ENCODE assay signal across 8 cellular contexts in the genomic region with DNA sequence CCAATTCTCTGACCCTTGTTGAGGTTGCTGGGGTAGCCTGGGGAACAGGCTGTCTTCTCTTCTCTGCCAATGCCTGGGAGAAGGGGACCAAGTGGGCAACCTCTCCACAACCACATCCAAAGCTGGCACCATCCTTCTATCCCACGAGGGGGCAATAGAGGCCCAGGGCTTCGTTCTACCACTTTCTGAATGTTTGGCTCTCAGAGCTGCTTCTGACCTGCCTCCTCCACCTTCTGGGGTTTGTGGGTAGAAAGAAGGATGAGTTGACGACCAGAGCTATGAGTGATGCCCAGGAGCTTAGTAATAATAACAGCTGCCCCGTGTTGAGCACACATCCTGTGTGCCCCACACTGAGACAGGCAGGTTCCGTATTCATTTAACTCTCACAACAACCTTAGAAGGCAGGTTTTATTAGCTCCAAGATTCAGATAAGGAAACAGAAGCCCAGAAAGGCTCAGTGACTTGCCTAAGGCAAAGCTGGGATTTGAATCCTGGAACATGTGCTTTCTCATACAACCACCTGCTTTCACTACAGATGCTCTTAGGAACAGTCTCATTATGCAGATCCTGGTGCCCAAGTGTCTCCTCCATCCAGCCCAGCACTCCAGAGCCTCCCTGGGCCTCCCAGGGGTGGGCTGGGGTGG. TPM values are rescaled to one million over a fixed set of nuclear protein-coding genes. Genes with fewer than 3 reads are reported as not detected.
A peak's percentile ranks its signal among the peaks of the same experiment; 100 is the strongest.
DNase-seq lines count a peak whose midpoint lies in the region; ATAC-seq and TF ChIP-seq lines count a peak whose summit lies in the region.

No MANE protein-coding gene starts in this region.

- H3K4me1 ChIP-seq in BLaER1 (peaks cover 70% of the 10 kb centered on the region), IMR-90 (ENCODE audit: control insufficient read depth, insufficient read depth, low read length) (no peaks in the 10 kb centered on the region)

- DNase-seq in IMR-90 (peak; percentile 75), iPS-NIHi11 (ENCODE audit: low spot score) (peak; percentile 75)
- peak; percentile 56 for DNase-seq in activated naive CD8-positive, alpha-beta T cell treated with anti-CD3 and anti-CD28 coated beads, Interleukin-2, amount 10 ng/mL, durations not matched to agents 7 days and 5 days
- DNase-seq in stimulated activated CD4-positive, alpha-beta T cell treated with anti-CD3 and anti-CD28 coated beads, Interleukin-4, amount 100 ng/mL, for 1 hour, result peak; percentile 62

- H3K36me3 Mint-ChIP-seq in activated naive CD8-positive, alpha-beta T cell treated with anti-CD3 and anti-CD28 coated beads, Interleukin-2, amount 10 ng/mL, durations not matched to agents 7 days and 5 days, result peaks cover 24% of the 10 kb centered on the region

- peak overlapping the region; percentile 60 for H3K4me2 ChIP-seq in BLaER1
- H3K4me2 ChIP-seq in IMR-90 (ENCODE audit: low read depth, low read length), result no peak overlapping the region

- H3K4me3 ChIP-seq in BLaER1, result no peak overlapping the region
- no peak overlapping the region for H3K4me3 ChIP-seq in IMR-90 (ENCODE audit: insufficient read depth, low read depth, low read length)

- no peak overlapping the region for H2AK5ac ChIP-seq in IMR-90 (ENCODE audit: low read depth, low read length)

- H3K27ac Mint-ChIP-seq in activated naive CD8-positive, alpha-beta T cell treated with anti-CD3 and anti-CD28 coated beads, Interleukin-2, amount 10 ng/mL, durations not matched to agents 7 days and 5 days, result peak overlapping the region; percentile 76

- TF ChIP-seq POLR2A in IMR-90 (IDR thresholded peaks at IDR 0.05; ENCODE audit: low read depth, low read length), result peak; percentile 42; the same call in 1 of the 2 replicates

- ATAC-seq in GM18870 (IDR thresholded peaks at IDR 0.05; ENCODE audit: unreplicated experiment) (peak; percentile 63), IMR-90 (ENCODE audit: low read depth) (peak; percentile 90), SK-N-SH treated with all-trans-retinoic acid at 6 μM for 48 hours (peak; percentile 80), HG03159 (IDR thresholded peaks at IDR 0.05; ENCODE audit: unreplicated experiment) (no peak)
- peak; percentile 91 for ATAC-seq in activated naive CD8-positive, alpha-beta T cell treated with anti-CD3 and anti-CD28 coated beads, Interleukin-2, amount 10 ng/mL, durations not matched to agents 7 days and 5 days (ENCODE audit: low read depth)

- BruUV-seq in IMR-90 (replicated peaks; lab: Mats Ljungman, UMichigan), result no TSS peak

- no peak overlapping the region for H3K18ac ChIP-seq in IMR-90 (ENCODE audit: low read depth, low read length)

- H3K14ac ChIP-seq in IMR-90 (replicated peaks; ENCODE audit: low read depth, low read length), result no peak overlapping the region

- no peaks in the 10 kb centered on the region for H3K79me1 ChIP-seq in IMR-90 (ENCODE audit: low read depth in 1 of 2, low read length in 2 of 2)

- POLR2A ChIA-PET in IMR-90 (lab: Charles Lee; ENCODE audit: unreplicated experiment), result interaction anchor here (0.9 kb wide), 1 partner anchor 35 kb away, joined by 3 read pairs; a partner anchor contains a TSS
- POLR2A ChIA-PET in activated naive CD8-positive, alpha-beta T cell treated with anti-CD3 and anti-CD28 coated beads, Interleukin-2, amount 10 ng/mL, durations not matched to agents 7 days and 5 days (lab: Charles Lee), result interaction anchor here (0.6 to 25.9 kb wide), 12 partner anchors 9 to 315 kb away, joined by 3 to 2283 read pairs (median 5); a partner anchor contains a TSS

- no peaks in the 10 kb centered on the region for H3K9me1 ChIP-seq in IMR-90 (ENCODE audit: insufficient read depth, low read length)

- H4K91ac ChIP-seq in IMR-90 (ENCODE audit: insufficient read depth, low read depth, low read length), result no peak overlapping the region

- H4K5ac ChIP-seq in IMR-90 (ENCODE audit: low read depth, low read length), result no peak overlapping the region

- H3K27me3 ChIP-seq in BLaER1 (no peaks in the 10 kb centered on the region), IMR-90 (ENCODE audit: control insufficient read depth, insufficient read depth, low read length) (no peaks in the 10 kb centered on the region)

- peak overlapping the region; percentile 67 for H3K27ac ChIP-seq in BLaER1
- no peak overlapping the region for H3K27ac ChIP-seq in IMR-90 (ENCODE audit: insufficient read depth, low read length)

- H2BK5ac ChIP-seq in IMR-90 (ENCODE audit: low read depth, low read length, poor library complexity, severe bottlenecking), result no peak overlapping the region

- intact Hi-C loops in IMR-90 (cut with micrococcal nuclease), result loop anchor here (1.0 to 2.0 kb wide), 3 partner anchors 35 to 130 kb away; a partner anchor contains a TSS

- dilution Hi-C loops in IMR-90 (cut with HindIII; ENCODE audit: low sequenced_read_pairs, unreplicated experiment), result no loop called here

- no peak overlapping the region for H2BK15ac ChIP-seq in IMR-90 (ENCODE audit: low read depth, low read length)

- H2BK120ac ChIP-seq in IMR-90 (ENCODE audit: low read depth, low read length), result no peak overlapping the region

- H3K9me3 Mint-ChIP-seq in activated naive CD8-positive, alpha-beta T cell treated with anti-CD3 and anti-CD28 coated beads, Interleukin-2, amount 10 ng/mL, durations not matched to agents 7 days and 5 days, result no peaks in the 10 kb centered on the region

- CTCF ChIA-PET in IMR-90 (lab: Yijun Ruan, JAX), result interaction anchor here (0.6 to 1.7 kb wide), 14 partner anchors 19 to 130 kb away, joined by 3 to 21 read pairs (median 4); a partner anchor contains a TSS

- H4K20me1 ChIP-seq in BLaER1, result no peaks in the 10 kb centered on the region
- H4K20me1 ChIP-seq in IMR-90 (ENCODE audit: insufficient read depth, low read length), result no peaks in the 10 kb centered on the region

- H3K9me3 ChIP-seq in BLaER1 (no peaks in the 10 kb centered on the region), IMR-90 (ENCODE audit: control insufficient read depth, insufficient read depth, low read length) (no peaks in the 10 kb centered on the region)

- no peak overlapping the region for H3K56ac ChIP-seq in IMR-90 (ENCODE audit: extremely low read depth, insufficient read depth, low read length)

- no peak overlapping the region for H2BK20ac ChIP-seq in IMR-90 (ENCODE audit: low read depth, low read length)

- in situ Hi-C loops in IMR-90 (cut with MboI; ENCODE audit: low sequenced_read_pairs), result loop anchor here (5.0 kb wide), 2 partner anchors 100 to 130 kb away; a partner anchor contains a TSS

- H4K8ac ChIP-seq in IMR-90 (ENCODE audit: low read depth in 2 of 2, low read length in 2 of 2), result no peak overlapping the region

- 83% methylated on average over 1 of the region's 5 CpGs; no CpG with 5 or more reads in 1 of the 2 experiments for WGBS in IMR-90 (ENCODE audit: extremely low coverage in 2 of 2, insufficient read length in 1 of 2), 2 experiments

- H3K23ac ChIP-seq in IMR-90 (ENCODE audit: low read depth, low read length), result no peak overlapping the region

- H3K4me3 Mint-ChIP-seq in activated naive CD8-positive, alpha-beta T cell treated with anti-CD3 and anti-CD28 coated beads, Interleukin-2, amount 10 ng/mL, durations not matched to agents 7 days and 5 days, result peak overlapping the region; percentile 37

- H3K36me3 ChIP-seq in BLaER1 (peaks cover 61% of the 10 kb centered on the region), IMR-90 (ENCODE audit: control insufficient read depth, insufficient read depth, low read length) (peaks cover 3% of the 10 kb centered on the region; the same call in 1 of the 2 replicates)

- peak; percentile 88 for TF ChIP-seq CTCF in IMR-90 (conservative IDR thresholded peaks at IDR 0.05; ENCODE audit: low read depth, low read length)

- H3K9ac ChIP-seq in BLaER1 (peak overlapping the region; percentile 12; the same call in 1 of the 2 replicates), IMR-90 (ENCODE audit: low read depth, low read length) (no peak overlapping the region)

- no peak overlapping the region for H3K4ac ChIP-seq in IMR-90 (ENCODE audit: low read depth, low read length)

- peaks cover 12% of the 10 kb centered on the region for H3K4me1 Mint-ChIP-seq in activated naive CD8-positive, alpha-beta T cell treated with anti-CD3 and anti-CD28 coated beads, Interleukin-2, amount 10 ng/mL, durations not matched to agents 7 days and 5 days

- peak overlapping the region; percentile 86 for H2AFZ ChIP-seq in IMR-90 (replicated peaks; ENCODE audit: low read length, poor library complexity)

- peak; percentile 96 for TF ChIP-seq RAD21 in IMR-90 (IDR thresholded peaks at IDR 0.05; ENCODE audit: low read length)

- peak overlapping the region; percentile 89 for H2AK9ac ChIP-seq in IMR-90 (replicated peaks; ENCODE audit: low read depth, low read length, poor library complexity)

- peaks cover 1% of the 10 kb centered on the region for H3K27me3 Mint-ChIP-seq in activated naive CD8-positive, alpha-beta T cell treated with anti-CD3 and anti-CD28 coated beads, Interleukin-2, amount 10 ng/mL, durations not matched to agents 7 days and 5 days

TF ChIP-seq in IMR-90, 13 proteins besides CTCF, POLR2A, EP300 and RAD21:
- peak; percentile 97 for TF ChIP-seq SMC3 (IDR thresholded peaks at IDR 0.05; ENCODE audit: low read depth, low read length)
- TF ChIP-seq CHD1 (IDR thresholded peaks at IDR 0.05; ENCODE audit: low read depth, low read length), result no peak

TF ChIP-seq in SK-N-SH treated with all-trans-retinoic acid at 6 μM for 48 hours, 23 proteins besides CTCF, POLR2A, EP300 and RAD21 (continues in another document):
- TF ChIP-seq ESRRG (CRISPR knock-in tag; IDR thresholded peaks at IDR 0.05), result no peak
- no peak for TF ChIP-seq RARB (CRISPR knock-in tag; IDR thresholded peaks at IDR 0.05)
- no peak for TF ChIP-seq ARNTL (CRISPR knock-in tag; IDR thresholded peaks at IDR 0.05; ENCODE audit: borderline replicate concordance, low read depth)
- TF ChIP-seq ZFP3 (CRISPR knock-in tag; IDR thresholded peaks at IDR 0.05), result no peak

RNA-seq across cellular contexts. Expression of a gene that starts 11.1 kb away (rescaled TPM):
- total RNA-seq in IMR-90 (2012; rRNA removed), result 0.56 and 0.90 TPM in 2 replicates
- 1.2 and 1.6 TPM in 2 replicates for polyA plus RNA-seq in IMR-90 (2012; rRNA removed)
- 0.18 and 0.74 TPM in 2 replicates for polyA plus RNA-seq in IMR-90 (2012; cell fraction: cytosol; rRNA removed)
- 9.6 and 10.6 TPM in 2 replicates for polyA plus RNA-seq in IMR-90 (2012; cell fraction: nucleus; rRNA removed; ENCODE audit: low replicate concordance)
- total RNA-seq in activated naive CD8-positive, alpha-beta T cell treated with anti-CD3 and anti-CD28 coated beads, Interleukin-2, amount 10 ng/mL, durations not matched to agents 7 days and 5 days, result 10 to 100 TPM; 70.6 to 77.7 TPM

RNA-seq across cellular contexts. Expression of a gene that starts 34.5 kb away (rescaled TPM):
- total RNA-seq in IMR-90 (2012; rRNA removed), result 51.6 and 83.6 TPM in 2 replicates
- polyA plus RNA-seq in IMR-90 (2012; rRNA removed), result 97.3 and 129 TPM in 2 replicates
- 64.1 and 109 TPM in 2 replicates for polyA plus RNA-seq in IMR-90 (2012; cell fraction: cytosol; rRNA removed)
- polyA plus RNA-seq in IMR-90 (2012; cell fraction: nucleus; rRNA removed; ENCODE audit: low replicate concordance), result 30.0 and 85.6 TPM in 2 replicates
- total RNA-seq in activated naive CD8-positive, alpha-beta T cell treated with anti-CD3 and anti-CD28 coated beads, Interleukin-2, amount 10 ng/mL, durations not matched to agents 7 days and 5 days, result 10 to 100 TPM; 66.4 to 70.2 TPM

RNA-seq across cellular contexts. Expression of a gene that starts 36.8 kb away (rescaled TPM):
- total RNA-seq in IMR-90 (2012; rRNA removed), result not detected in 2 replicates
- not detected in 2 replicates for polyA plus RNA-seq in IMR-90 (2012; rRNA removed)
- 0.03 TPM in 1 of 2 replicates, not detected in the other for polyA plus RNA-seq in IMR-90 (2012; cell fraction: cytosol; rRNA removed)
- polyA plus RNA-seq in IMR-90 (2012; cell fraction: nucleus; rRNA removed; ENCODE audit: low replicate concordance), result 0.02 TPM in 1 of 2 replicates, not detected in the other
- not detected for total RNA-seq in activated naive CD8-positive, alpha-beta T cell treated with anti-CD3 and anti-CD28 coated beads, Interleukin-2, amount 10 ng/mL, durations not matched to agents 7 days and 5 days

Comparison
In these comparisons a context has a peak if more than half of its experiments do, and no peak if none do; other contexts are left out.
1. RNA of a gene that starts 11.1 kb away (total RNA-seq): 70.6 to 77.7 TPM in activated naive CD8-positive, alpha-beta T cell treated with anti-CD3 and anti-CD28 coated beads, Interleukin-2, amount 10 ng/mL, durations not matched to agents 7 days and 5 days; 0.56 to 0.90 TPM in IMR-90; every median in the first group is over 10 times any median in the second.
2. Peak in every context shown above with its lines, with median percentiles within 50 percentile points of each other: DNase-seq.